In genomic region chr13:102724923-102725322, GRCh38 we compare ENCODE assay signal across 8 cellular contexts. TPM values are rescaled to one million over a fixed set of nuclear protein-coding genes. Genes with fewer than 3 reads are reported as not detected.
A peak's percentile ranks its signal among the peaks of the same experiment; 100 is the strongest.
DNase-seq lines count a peak whose midpoint lies in the region; ATAC-seq, FAIRE-seq and TF ChIP-seq lines count a peak whose summit lies in the region.

No MANE protein-coding gene starts in this region.

- H3K27ac Mint-ChIP-seq in CD4-positive, CD25-positive, alpha-beta regulatory T cell: peak overlapping the region in 1 of 3 donors; percentile 8

- in situ Hi-C loops in GM23248 (cut with MboI): loop anchor here (10.0 kb wide), 1 partner anchor 140 kb away; no protein-coding TSS in a partner anchor

- H4K20me1 ChIP-seq in GM23248 (ENCODE audit: insufficient read depth) (no peaks in the 10 kb centered on the region), H1 (replicated peaks in 1 of 2; ENCODE audit: control insufficient read depth in 1 of 2, insufficient read depth in 2 of 2, low read length in 2 of 2) (no peaks in the 10 kb centered on the region)

- no peaks in the 10 kb centered on the region for H3K79me1 ChIP-seq in H1 (ENCODE audit: low read depth, low read length)

- H3K9me3 Mint-ChIP-seq in CD4-positive, CD25-positive, alpha-beta regulatory T cell: no peaks in the 10 kb centered on the region

- H3K56ac ChIP-seq in H1 (replicated peaks; ENCODE audit: insufficient read length, low read depth, low read length): no peak overlapping the region

- H3K4ac ChIP-seq in H1 (replicated peaks; ENCODE audit: insufficient read length, low read depth, low read length): no peak overlapping the region

- no peak overlapping the region for H3K4me3 ChIP-seq in CD4-positive, CD25-positive, alpha-beta regulatory T cell (ENCODE audit: low read depth, low read length)
- H3K4me3 ChIP-seq in GM23248: no peak overlapping the region
- H3K4me3 ChIP-seq in H1 (ENCODE audit: extremely low read depth in 1 of 4, insufficient read depth in 2 of 4, low read depth in 3 of 4, low read length in 4 of 4): no peak overlapping the region

- no peak for TF ChIP-seq POLR2A in H1 (IDR thresholded peaks at IDR 0.05; ENCODE audit: control extremely low read depth in 1 of 2, low read depth in 2 of 2, low read length in 2 of 2)

- H2BK120ac ChIP-seq in H1 (replicated peaks; ENCODE audit: low read depth, low read length): no peak overlapping the region

- no peak overlapping the region for H2BK5ac ChIP-seq in H1 (ENCODE audit: low read depth, low read length)

- H3F3A ChIP-seq in GM23248 (ENCODE audit: insufficient read depth): 0 out of 2 replicates have a peak, but pooled peaks cover 4% of the 10 kb centered on the region

- TF ChIP-seq EP300 in H1 (IDR thresholded peaks at IDR 0.05; ENCODE audit: borderline replicate concordance in 1 of 2, low read depth in 2 of 2, low read length in 2 of 2): no peak

- POLR2A ChIA-PET in H1 (lab: Charles Lee; ENCODE audit: partially characterized antibody): no interaction called here

- no peak for ATAC-seq in CD4-positive, CD25-positive, alpha-beta regulatory T cell (ENCODE audit: low read depth in 2 of 2)
- ATAC-seq in HG02970 (IDR thresholded peaks at IDR 0.05; ENCODE audit: low FRiP score, unreplicated experiment): no peak

- no peak overlapping the region for H3K23ac ChIP-seq in H1 (ENCODE audit: insufficient read length)

- no peaks in the 10 kb centered on the region for H3K9me2 ChIP-seq in GM23248 (ENCODE audit: insufficient read depth)

- H3K27me3 ChIP-seq in CD4-positive, CD25-positive, alpha-beta regulatory T cell (ENCODE audit: control insufficient read depth, insufficient read depth, low read length): peaks cover 2% of the 10 kb centered on the region
- H3K27me3 ChIP-seq in GM23248 (replicated peaks; ENCODE audit: insufficient read depth) (0 out of 2 replicates have a peak, but pooled peaks cover 2% of the 10 kb centered on the region), H1 (replicated peaks in 1 of 4; ENCODE audit: control insufficient read depth in 3 of 4, extremely low read depth in 1 of 4, insufficient read depth in 3 of 4, low read length in 3 of 4) (no peaks in the 10 kb centered on the region)

- no peak overlapping the region for H4K8ac ChIP-seq in H1 (ENCODE audit: extremely low read depth, insufficient read depth, low read length)

- FAIRE-seq in H1 (lab: Jason Lieb, UNC): no peak

- CTCF ChIA-PET in H1 (lab: Charles Lee; ENCODE audit: partially characterized antibody): interaction anchor here (0.6 to 1.7 kb wide), 5 partner anchors 10 to 519 kb away, joined by 3 to 5 read pairs (median 5); no protein-coding TSS in a partner anchor

- H3K4me1 Mint-ChIP-seq in CD4-positive, CD25-positive, alpha-beta regulatory T cell: no peaks in the 10 kb centered on the region

- H2BK15ac ChIP-seq in H1 (ENCODE audit: low read length): no peak overlapping the region

- H2AFZ ChIP-seq in GM23248: no peak overlapping the region
- no peak overlapping the region for H2AFZ ChIP-seq in H1 (ENCODE audit: low read length)

- peaks cover 2% of the 10 kb centered on the region; the same call in 1 of the 2 replicates for H3K23me2 ChIP-seq in H1 (ENCODE audit: low read depth, low read length)

- H3K36me3 ChIP-seq in CD4-positive, CD25-positive, alpha-beta regulatory T cell (ENCODE audit: control insufficient read depth, insufficient read depth, low read length): no peaks in the 10 kb centered on the region
- H3K36me3 ChIP-seq in GM23248 (ENCODE audit: low read depth) (no peaks in the 10 kb centered on the region), H1 (ENCODE audit: control insufficient read depth in 2 of 4, insufficient read depth in 4 of 4, low read length in 3 of 4) (no peaks in the 10 kb centered on the region)

- no peak overlapping the region for H3K9ac ChIP-seq in GM23248
- no peak overlapping the region for H3K9ac ChIP-seq in H1 (replicated peaks in 1 of 4; ENCODE audit: extremely low read depth in 1 of 4, low read depth in 3 of 4, low read length in 3 of 4)

- WGBS in GM23248 (ENCODE audit: low coverage in 1 of 2, low lambda C conversion rate in 2 of 2, missing lambda C conversion rate in 2 of 2), 2 experiments: 33 to 34% methylated on average over 6 of the region's 6 CpGs
- 95% methylated on average over 6 of the region's 6 CpGs; no CpG with 5 or more reads in 1 of the 2 experiments for WGBS in H1 (ENCODE audit: extremely low coverage in 1 of 2, insufficient coverage in 1 of 2, insufficient read length in 1 of 2, insufficient replicate concordance in 2 of 2, low coverage in 1 of 2, low lambda C conversion rate in 2 of 2, missing lambda C conversion rate in 1 of 2), 2 experiments

- no peak overlapping the region for H4K91ac ChIP-seq in H1 (replicated peaks; ENCODE audit: insufficient read length, low read length)

- H3K79me2 ChIP-seq in GM23248 (ENCODE audit: insufficient read depth) (no peaks in the 10 kb centered on the region), H1 (ENCODE audit: control insufficient read depth in 1 of 2, insufficient read depth in 2 of 2, low read length in 2 of 2) (no peaks in the 10 kb centered on the region)

- no peak overlapping the region for H4K5ac ChIP-seq in H1 (ENCODE audit: insufficient read length, low read depth, low read length)

- no peak overlapping the region for H2BK12ac ChIP-seq in H1 (ENCODE audit: low read depth, low read length)

- H3K27me3 Mint-ChIP-seq in CD4-positive, CD25-positive, alpha-beta regulatory T cell: peaks cover 22% of the 10 kb centered on the region

- H3K4me1 ChIP-seq in CD4-positive, CD25-positive, alpha-beta regulatory T cell (ENCODE audit: control insufficient read depth, insufficient read depth, low read length, poor library complexity, severe bottlenecking): no peaks in the 10 kb centered on the region
- H3K4me1 ChIP-seq in GM23248 (ENCODE audit: insufficient read depth) (0 out of 2 replicates have a peak, but pooled peaks cover 3% of the 10 kb centered on the region), H1 (replicated peaks in 1 of 4; ENCODE audit: control insufficient read depth in 3 of 4, insufficient read depth in 4 of 4, low read length in 3 of 4) (no peaks in the 10 kb centered on the region)

- H3K9me3 ChIP-seq in CD4-positive, CD25-positive, alpha-beta regulatory T cell (ENCODE audit: control insufficient read depth in 2 of 2, low read length in 2 of 2): no peaks in the 10 kb centered on the region
- no peaks in the 10 kb centered on the region for H3K9me3 ChIP-seq in GM23248 (ENCODE audit: low read depth)
- H3K9me3 ChIP-seq in H1 (ENCODE audit: insufficient read depth in 2 of 2, low read depth in 1 of 2, low read length in 1 of 2): no peaks in the 10 kb centered on the region

- no peaks in the 10 kb centered on the region for H3K36me3 Mint-ChIP-seq in CD4-positive, CD25-positive, alpha-beta regulatory T cell

- H3K4me2 ChIP-seq in GM23248 (ENCODE audit: unreplicated experiment) (no peak overlapping the region), H1 (ENCODE audit: insufficient read depth in 1 of 2, low read depth in 2 of 2, low read length in 2 of 2) (no peak overlapping the region)

- no peak overlapping the region for H2AK5ac ChIP-seq in H1 (ENCODE audit: low read depth, low read length)

- H2BK20ac ChIP-seq in H1 (ENCODE audit: low read length): no peak overlapping the region

- H3K14ac ChIP-seq in H1 (ENCODE audit: insufficient read length): no peak overlapping the region

- peak in 2 of 3 donors; percentile 8 to 27 for DNase-seq in CD4-positive, CD25-positive, alpha-beta regulatory T cell
- DNase-seq in GM23248: peak; percentile 80
- peak; percentile 3 for DNase-seq in NCI-H345 treated with DMSO at 0.1 percent for 48 hours (lab: John Stamatoyannopoulos, UW; ENCODE audit: unreplicated experiment)
- no peak for DNase-seq in H1 (ENCODE audit: low read depth in 1 of 2, low spot score in 2 of 2)
- peak; percentile 36 for DNase-seq in pulmonary artery endothelial cell (ENCODE audit: low read depth, low spot score)
- no peak for DNase-seq in iPS-NIHi11 (ENCODE audit: low spot score)
- no peak for DNase-seq in NCI-H1105 treated with DMSO at 0.1 percent for 48 hours (lab: John Stamatoyannopoulos, UW)

- no peak for TF ChIP-seq CTCF in H1 (IDR thresholded peaks at IDR 0.05; ENCODE audit: control extremely low read depth in 1 of 3, insufficient read depth in 1 of 3, low read depth in 1 of 3, low read length in 3 of 3)

- peak; percentile 29 to 39; a peak in 3 of 4 replicates for TF ChIP-seq RAD21 in H1 (IDR thresholded peaks at IDR 0.05 in 1 of 2, conservative IDR thresholded peaks at IDR 0.05 in 1 of 2; ENCODE audit: low read depth in 2 of 2, low read length in 2 of 2)

- H3K27ac ChIP-seq in CD4-positive, CD25-positive, alpha-beta regulatory T cell (ENCODE audit: insufficient read depth, low read length, poor library complexity, severe bottlenecking): no peak overlapping the region
- H3K27ac ChIP-seq in GM23248 (no peak overlapping the region), H1 (ENCODE audit: low read depth, low read length) (no peak overlapping the region)

- H3K18ac ChIP-seq in H1 (ENCODE audit: extremely low read depth, low read length): no peak overlapping the region

- H3K4me3 Mint-ChIP-seq in CD4-positive, CD25-positive, alpha-beta regulatory T cell: no peak overlapping the region

RNA-seq across cellular contexts. Expression of gene METTL21C, which starts 30.1 kb away (rescaled TPM):
- total RNA-seq in CD4-positive, CD25-positive, alpha-beta regulatory T cell: not detected
- not detected for polyA plus RNA-seq in CD4-positive, CD25-positive, alpha-beta regulatory T cell
- not detected in 2 replicates for total RNA-seq in GM23248 (2014; rRNA removed; shearing (Covaris generic))
- polyA plus RNA-seq in GM23248 (2016; fragmentation: Nextera tagmentation; extraction: Ambion mirVana) (not detected in 2 replicates), H1 (2011; rRNA removed) (not detected in 2 replicates)
- total RNA-seq in H1 (2021; fragmentation: NEBNext Ultra II Directional; extraction: Animal tissue kit (Norgen Biotek cat#: 25700)): not detected in 2 replicates
- polyA plus RNA-seq in H1 (2011; cell fraction: cytosol; rRNA removed): not detected
- polyA plus RNA-seq in H1 (2011; cell fraction: nucleus; rRNA removed): not detected
- polyA plus RNA-seq in H1 (2012, experiment 1 of 2): not detected in 4 replicates
- not detected for polyA plus RNA-seq in H1 (2012, experiment 2 of 2)
- not detected for polyA plus RNA-seq in H1 (2013, experiment 1 of 2)
- 0.09 TPM for polyA plus RNA-seq in H1 (2013, experiment 2 of 2)
- not detected in 2 replicates for polyA minus RNA-seq in H1 (2011; rRNA and poly(A)+ RNA removed)
- not detected for polyA minus RNA-seq in H1 (2011; cell fraction: cytosol; rRNA and poly(A)+ RNA removed)
- polyA minus RNA-seq in H1 (2011; cell fraction: nucleus; rRNA and poly(A)+ RNA removed): not detected
- total RNA-seq in pulmonary artery endothelial cell: not detected in 2 replicates

RNA-seq across cellular contexts. Expression of gene TEX30, which starts 48.7 kb away (rescaled TPM):
- total RNA-seq in CD4-positive, CD25-positive, alpha-beta regulatory T cell: 8.4 TPM
- polyA plus RNA-seq in CD4-positive, CD25-positive, alpha-beta regulatory T cell: 10 to 100 TPM; 17.5 to 29.5 (median 26.0) TPM
- 21.1 and 22.4 TPM in 2 replicates for total RNA-seq in GM23248 (2014; rRNA removed; shearing (Covaris generic))
- polyA plus RNA-seq in GM23248 (2016; fragmentation: Nextera tagmentation; extraction: Ambion mirVana): 37.6 and 38.0 TPM in 2 replicates
- total RNA-seq in H1 (2021; fragmentation: NEBNext Ultra II Directional; extraction: Animal tissue kit (Norgen Biotek cat#: 25700)): 8.5 and 10.3 TPM in 2 replicates
- 2.9 and 6.5 TPM in 2 replicates for polyA plus RNA-seq in H1 (2011; rRNA removed)
- 7.6 TPM for polyA plus RNA-seq in H1 (2011; cell fraction: cytosol; rRNA removed)
- 1.7 TPM for polyA plus RNA-seq in H1 (2011; cell fraction: nucleus; rRNA removed)
- 4.8 to 8.8 TPM (median 5.4 TPM) in 4 replicates for polyA plus RNA-seq in H1 (2012, experiment 1 of 2)
- polyA plus RNA-seq in H1 (2012, experiment 2 of 2): 3.3 TPM
- 5.1 TPM for polyA plus RNA-seq in H1 (2013, experiment 1 of 2)
- 4.7 TPM for polyA plus RNA-seq in H1 (2013, experiment 2 of 2)
- polyA minus RNA-seq in H1 (2011; rRNA and poly(A)+ RNA removed): 1.5 and 2.7 TPM in 2 replicates
- polyA minus RNA-seq in H1 (2011; cell fraction: cytosol; rRNA and poly(A)+ RNA removed): 2.5 TPM
- polyA minus RNA-seq in H1 (2011; cell fraction: nucleus; rRNA and poly(A)+ RNA removed): 3.5 TPM
- 20.8 and 33.7 TPM in 2 replicates for total RNA-seq in pulmonary artery endothelial cell

Comparison
In these comparisons a context has a peak if more than half of its experiments do, and no peak if none do; other contexts are left out.
1. DNase-seq: peak in CD4-positive, CD25-positive, alpha-beta regulatory T cell (2 of 3), GM23248 (single experiment), NCI-H345 treated with DMSO at 0.1 percent for 48 hours (single experiment) and pulmonary artery endothelial cell (single experiment); none in H1 (0 of 2), iPS-NIHi11 (single experiment) and NCI-H1105 treated with DMSO at 0.1 percent for 48 hours (single experiment).